ENCODE assay signal across 1 cellular context in genomic region chr10:5507649-5508131, GRCh38.
TF ChIP-seq lines count a peak whose summit lies in the region.

No MANE protein-coding gene starts in this region.

TF ChIP-seq in HepG2, 621 proteins besides CTCF, POLR2A, EP300 and RAD21 (continued from another document):
- TF ChIP-seq ZNF652 (CRISPR knock-in tag; IDR thresholded peaks at IDR 0.05; ENCODE audit: borderline replicate concordance, low read depth) (no peak), GABPB1 (CRISPR knock-in tag; IDR thresholded peaks at IDR 0.05) (no peak), MBD4 (IDR thresholded peaks at IDR 0.05; ENCODE audit: borderline replicate concordance, low read length) (no peak), ZNF10 (CRISPR knock-in tag; IDR thresholded peaks at IDR 0.05; ENCODE audit: borderline replicate concordance, low read depth) (no peak), ZNF883 (CRISPR knock-in tag; IDR thresholded peaks at IDR 0.05; ENCODE audit: not compliant biosample characterization) (peak; percentile 6), ZMYM3 (CRISPR knock-in tag; IDR thresholded peaks at IDR 0.05) (peak; percentile 56; the same call in 1 of the 2 replicates), HOMEZ (CRISPR knock-in tag; IDR thresholded peaks at IDR 0.05; ENCODE audit: low read depth) (no peak), RFX5 (IDR thresholded peaks at IDR 0.05; ENCODE audit: low read depth, low read length) (peak; percentile 66), POGZ (CRISPR knock-in tag; IDR thresholded peaks at IDR 0.05) (no peak), TERF1 (CRISPR knock-in tag; IDR thresholded peaks at IDR 0.05) (no peak), TAF15 (IDR thresholded peaks at IDR 0.05; ENCODE audit: low read depth, low read length, poor library complexity, severe bottlenecking) (no peak), ZBTB33 (CRISPR knock-in tag; IDR thresholded peaks at IDR 0.05) (no peak), ZNF616 (CRISPR knock-in tag; IDR thresholded peaks at IDR 0.05; ENCODE audit: low read depth) (no peak), KMT2A (CRISPR knock-in tag; IDR thresholded peaks at IDR 0.05) (no peak), ZBTB1 (CRISPR knock-in tag; IDR thresholded peaks at IDR 0.05; ENCODE audit: borderline replicate concordance) (no peak), ZNF672 (CRISPR knock-in tag; IDR thresholded peaks at IDR 0.05) (no peak), ZNF687 (CRISPR knock-in tag; IDR thresholded peaks at IDR 0.05) (peak; percentile 76), MIER3 (CRISPR knock-in tag; IDR thresholded peaks at IDR 0.05; ENCODE audit: borderline replicate concordance) (no peak), CHD2 (IDR thresholded peaks at IDR 0.05; ENCODE audit: low read depth, low read length) (no peak), ZNF737 (CRISPR knock-in tag; IDR thresholded peaks at IDR 0.05; ENCODE audit: borderline replicate concordance) (no peak), HNRNPL (IDR thresholded peaks at IDR 0.05; ENCODE audit: low read depth, low read length) (peak; percentile 72), TFDP1 (CRISPR knock-in tag; IDR thresholded peaks at IDR 0.05; ENCODE audit: borderline replicate concordance) (peak; percentile 46; the same call in 1 of the 2 replicates), SPEN (CRISPR knock-in tag; IDR thresholded peaks at IDR 0.05; ENCODE audit: low read depth) (peak; percentile 40; the same call in 1 of the 2 replicates), ZNF7 (CRISPR knock-in tag; IDR thresholded peaks at IDR 0.05) (0 out of 2 replicates have a peak, but pooled peaks have one; percentile 45)
